Comparison of ENCODE assay signal across 19 cellular contexts in the genomic region with DNA sequence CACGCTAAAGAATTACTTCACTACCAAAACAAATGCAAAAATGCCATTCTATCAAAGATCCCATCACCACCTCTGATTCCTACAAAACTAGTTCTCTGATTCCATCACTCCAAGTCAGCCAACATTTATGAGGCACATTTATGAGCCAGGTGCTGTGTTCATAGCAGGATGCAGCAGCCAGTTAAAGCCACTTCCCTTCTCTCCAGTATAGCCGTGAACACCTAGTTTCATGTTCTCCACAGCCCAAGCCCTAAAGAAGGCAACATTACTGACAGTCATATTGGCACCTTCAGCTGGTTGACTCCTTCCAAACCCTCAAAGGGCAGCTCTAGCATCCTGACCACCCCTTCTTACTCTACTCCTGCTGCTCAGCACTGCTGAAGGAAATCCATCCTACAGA. TPM values are rescaled to one million over a fixed set of nuclear protein-coding genes. Genes with fewer than 3 reads are reported as not detected.
A peak's percentile ranks its signal among the peaks of the same experiment; 100 is the strongest.
DNase-seq lines count a peak whose midpoint lies in the region; ATAC-seq, FAIRE-seq and TF ChIP-seq lines count a peak whose summit lies in the region.
"Had no signal": no experiment of that assay in that cellular context is flagged by ENCODE, and none has a peak within 500 bp of the region (broad histone marks: within the 10 kb centered on the region; RNA-seq: fewer than 3 reads in every experiment).

No MANE protein-coding gene starts in this region.

- CTCF ChIA-PET in CD4-positive, alpha-beta memory T cell (lab: Charles Lee; ENCODE audit: partially characterized antibody) = interaction anchor here (1.2 to 6.3 kb wide), 10 partner anchors 9 to 268 kb away, joined by 3 to 109 read pairs (median 16); no protein-coding TSS in a partner anchor

- peak; percentile 66 for FAIRE-seq in GM12891 (lab: Jason Lieb, UNC)

- WGBS in stomach, 5 donors = 86 to 95% (median 91%) methylated on average over 2 of the region's 2 CpGs

- no peak overlapping the region for H3K27ac ChIP-seq in CD4-positive, alpha-beta memory T cell (ENCODE audit: low read depth, low read length)
- H3K27ac ChIP-seq in stomach = no peak overlapping the region
- H3K27ac ChIP-seq: brain microvascular endothelial cell, colonic mucosa, SJCRH30 had no signal

- no peaks in the 10 kb centered on the region for H3K4me1 ChIP-seq in CD4-positive, alpha-beta memory T cell (ENCODE audit: insufficient read depth, low read length)
- H3K4me1 ChIP-seq in mucosa of descending colon (ENCODE audit: low read depth) (no peaks in the 10 kb centered on the region), stomach (peaks cover 0 to 20% (median 6%) of the 10 kb centered on the region in 4 donors)
- H3K4me1 ChIP-seq: colonic mucosa, SJCRH30 had no signal

- POLR2A ChIA-PET in CD4-positive, alpha-beta memory T cell (lab: Charles Lee; ENCODE audit: partially characterized antibody) = no interaction called here

- H3K27ac Mint-ChIP-seq in CD4-positive, alpha-beta memory T cell = peak overlapping the region in 5 of 7 donors; percentile 26 to 91 (median 47)
- H3K27ac Mint-ChIP-seq: activated T-cell treated with anti-CD3 and anti-CD28 coated beads, Interleukin-2, amount 50 U/mL, for 24 hours; HFFc6 had no signal

- H3K9me3 ChIP-seq in CD4-positive, alpha-beta memory T cell (ENCODE audit: control insufficient read depth in 1 of 2, low read length in 2 of 2) = no peaks in the 10 kb centered on the region
- H3K9me3 ChIP-seq in mucosa of descending colon (no peaks in the 10 kb centered on the region), stomach (no peaks in the 10 kb centered on the region)
- H3K9me3 ChIP-seq: colonic mucosa, SJCRH30 had no signal

- H3K36me3 ChIP-seq in CD4-positive, alpha-beta memory T cell (ENCODE audit: insufficient read depth, low read length) = peaks cover 3% of the 10 kb centered on the region
- H3K36me3 ChIP-seq in mucosa of descending colon (ENCODE audit: low read depth) = no peaks in the 10 kb centered on the region
- peaks cover 9 to 28% (median 16%) of the 10 kb centered on the region in 4 donors for H3K36me3 ChIP-seq in stomach
- H3K36me3 ChIP-seq: colonic mucosa had no signal

- H3K36me3 Mint-ChIP-seq in CD4-positive, alpha-beta memory T cell = peaks cover 17 to 30% of the 10 kb centered on the region in 2 donors

- TF ChIP-seq CTCF in LNCaP clone FGC (IDR thresholded peaks at IDR 0.05; ENCODE audit: control insufficient read depth, extremely low read depth, insufficient read depth) = no peak
- TF ChIP-seq CTCF in mucosa of descending colon (IDR thresholded peaks at IDR 0.05) = no peak
- TF ChIP-seq CTCF in stomach (IDR thresholded peaks at IDR 0.05) = no peak

- H3K4me1 Mint-ChIP-seq in CD4-positive, alpha-beta memory T cell = peaks cover 19 to 32% (median 26%) of the 10 kb centered on the region in 4 donors

- H3K4me3 ChIP-seq in CD4-positive, alpha-beta memory T cell (ENCODE audit: low read length in 2 of 2) = no peak overlapping the region
- H3K4me3 ChIP-seq in LNCaP clone FGC (ENCODE audit: low read depth, low read length) = no peak overlapping the region
- H3K4me3 ChIP-seq in mucosa of descending colon = no peak overlapping the region
- H3K4me3 ChIP-seq in stomach = no peak overlapping the region
- H3K4me3 ChIP-seq: colonic mucosa, SJCRH30, skin epidermis had no signal

- ATAC-seq in mucosa of descending colon (peak; percentile 69), HG03354 (IDR thresholded peaks at IDR 0.05; ENCODE audit: poor library complexity, severe bottlenecking, unreplicated experiment) (no peak), HG02884 (IDR thresholded peaks at IDR 0.05; ENCODE audit: unreplicated experiment) (no peak)

- no peaks in the 10 kb centered on the region for H3K27me3 ChIP-seq in CD4-positive, alpha-beta memory T cell (ENCODE audit: insufficient read depth, low read length)
- H3K27me3 ChIP-seq in stomach = no peaks in the 10 kb centered on the region
- H3K27me3 ChIP-seq: brain microvascular endothelial cell, colonic mucosa, SJCRH30 had no signal

- DNase-seq in CD4-positive, alpha-beta memory T cell = no peak
- no peak for DNase-seq in GM12891 (ENCODE audit: insufficient read length, low spot score)
- DNase-seq in LNCaP clone FGC (ENCODE audit: low read depth) = peak; percentile 89
- DNase-seq in mucosa of descending colon = no peak
- DNase-seq in stomach = no peak
- DNase-seq in COR-L47 (lab: John Stamatoyannopoulos, UW) = no peak
- DNase-seq: activated CD4-positive, alpha-beta T cell treated with anti-CD3 and anti-CD28 coated beads, Interleukin-2, amount 50 U/mL, for 48 hours; activated T-cell treated with anti-CD3 and anti-CD28 coated beads, Interleukin-2, amount 50 U/mL, for 24 hours; brain microvascular endothelial cell; colonic mucosa; glutamatergic neuron; HFFc6; KBM-7; midbrain; NCI-H187 treated with DMSO at 0.1 percent for 48 hours; SJCRH30 had no signal

- TF ChIP-seq POLR2A in GM12891 (IDR thresholded peaks at IDR 0.05; ENCODE audit: low read depth, low read length) (no peak), stomach (IDR thresholded peaks at IDR 0.05) (no peak)

- H3K9me3 Mint-ChIP-seq in CD4-positive, alpha-beta memory T cell = peaks cover 0 to 1% (median 0%) of the 10 kb centered on the region in 8 donors
- H3K9me3 Mint-ChIP-seq: activated T-cell treated with anti-CD3 and anti-CD28 coated beads, Interleukin-2, amount 50 U/mL, for 24 hours; HFFc6 had no signal

- no peak for TF ChIP-seq EP300 in stomach (IDR thresholded peaks at IDR 0.05)

- H3K27me3 Mint-ChIP-seq in CD4-positive, alpha-beta memory T cell = no peaks in the 10 kb centered on the region
- H3K27me3 Mint-ChIP-seq: activated T-cell treated with anti-CD3 and anti-CD28 coated beads, Interleukin-2, amount 50 U/mL, for 24 hours had no signal

- no peak overlapping the region for H3K4me3 Mint-ChIP-seq in CD4-positive, alpha-beta memory T cell
- H3K4me3 Mint-ChIP-seq: activated T-cell treated with anti-CD3 and anti-CD28 coated beads, Interleukin-2, amount 50 U/mL, for 24 hours; HFFc6 had no signal

- intact Hi-C loops in CD4-positive, alpha-beta memory T cell (cut with micrococcal nuclease) = loop anchor here (5.0 kb wide), 1 partner anchor 33 kb away; no protein-coding TSS in a partner anchor
- intact Hi-C loops in mucosa of descending colon (cut with DNase I, micrococcal nuclease) (loop anchor here (5.0 to 10.0 kb wide), 2 partner anchors 83 to 261 kb away; no protein-coding TSS in a partner anchor), stomach (cut with DNase I; ENCODE audit: low total_unique reads) (loop anchor here (5.0 to 10.0 kb wide), 2 partner anchors 83 to 261 kb away; no protein-coding TSS in a partner anchor)

TF ChIP-seq in GM12891, 5 proteins besides CTCF, POLR2A, EP300 and RAD21:
- TF ChIP-seq TAF1 (IDR thresholded peaks at IDR 0.05; ENCODE audit: low read depth, low read length) (no peak), POU2F2 (IDR thresholded peaks at IDR 0.05; ENCODE audit: low read depth, low read length) (no peak), POLR2AphosphoS5 (IDR thresholded peaks at IDR 0.05; ENCODE audit: low read depth, low read length) (no peak), SPI1 (IDR thresholded peaks at IDR 0.05; ENCODE audit: low read depth, low read length) (peak; percentile 54)

RNA-seq across cellular contexts. Expression of a gene that starts 36.4 kb away (rescaled TPM):
- total RNA-seq in CD4-positive, alpha-beta memory T cell = 10 to 100 TPM; 44.7 to 47.9 TPM
- 1 to 10 TPM; 4.8 to 9.8 TPM for polyA plus RNA-seq in CD4-positive, alpha-beta memory T cell
- polyA plus RNA-seq in GM12891 (2012; ENCODE audit: low read depth, missing spikeins) = 8.5 TPM
- 10 to 100 TPM; 36.3 to 80.6 (median 43.7) TPM for total RNA-seq in mucosa of descending colon
- total RNA-seq in stomach = 100 to 1,000 TPM in 1 of 5 donors, 10 to 100 TPM in 4; 41.1 to 128 (median 45.5) TPM
- 10 to 100 TPM; 15.8 to 27.0 (median 26.7) TPM for polyA plus RNA-seq in stomach
